9 cellular contexts compared by ENCODE assay signal in genomic region chr6:14857501-14857900, GRCh38.
DNase-seq lines count a peak whose midpoint lies in the region; ATAC-seq, FAIRE-seq and TF ChIP-seq lines count a peak whose summit lies in the region.
"Had no signal": no experiment of that assay in that cellular context is flagged by ENCODE, and none has a peak within 500 bp of the region (broad histone marks: within the 10 kb centered on the region; RNA-seq: fewer than 3 reads in every experiment).

No MANE protein-coding gene starts in this region.

- no peak for TF ChIP-seq POLR2A in GM12878 (IDR thresholded peaks at IDR 0.05; ENCODE audit: low read depth, low read length)

- intact Hi-C loops in CD8-positive, alpha-beta T cell (cut with DNase I, micrococcal nuclease): loop anchor here in 1 of 2 experiments (1.0 to 5.0 kb wide), 2 partner anchors 389 to 645 kb away; partner anchors contain the start of gene JARID2
- intact Hi-C loops in GM12878 (cut with micrococcal nuclease; ENCODE audit: unreplicated experiment): no loop called here

- peak; percentile 98 for ATAC-seq in CD8-positive, alpha-beta T cell
- ATAC-seq in GM12878: peak; percentile 78

- no peak for TF ChIP-seq EP300 in GM12878 (IDR thresholded peaks at IDR 0.05; ENCODE audit: borderline replicate concordance in 1 of 2, control insufficient read depth in 1 of 2, low read depth in 2 of 2, low read length in 2 of 2)

- in situ Hi-C loops in GM12878 (cut with MboI): no loop called here

- no peak for TF ChIP-seq RAD21 in GM12878 (IDR thresholded peaks at IDR 0.05; ENCODE audit: insufficient read depth, low read depth, low read length)

- POLR2A ChIA-PET in CD8-positive, alpha-beta T cell (lab: Charles Lee): no interaction called here
- POLR2A ChIA-PET in activated CD4-positive, alpha-beta T cell treated with anti-CD3 and anti-CD28 coated beads, Interleukin-2, amount 10 ng/mL, durations not matched to agents 7 days and 5 days (lab: Charles Lee): no interaction called here
- POLR2A ChIA-PET in GM12878 (lab: Charles Lee): no interaction called here

- RAD21 ChIA-PET in GM12878 (lab: Charles Lee; ENCODE audit: unreplicated experiment): interaction anchor here (0.6 kb wide), 1 partner anchor 485 kb away, joined by 3 read pairs; no protein-coding TSS in a partner anchor

- H3K4me3 ChIP-seq in CD8-positive, alpha-beta T cell (ENCODE audit: low read depth, low read length): peak overlapping the region; percentile 51
- H3K4me3 ChIP-seq in GM12878: no peak overlapping the region

- WGBS in GM12878 (ENCODE audit: insufficient coverage, insufficient replicate concordance, low lambda C conversion rate, missing lambda C conversion rate): 16% methylated on average over 16 of the region's 16 CpGs

- peaks cover 26% of the 10 kb centered on the region for H3K4me1 ChIP-seq in CD8-positive, alpha-beta T cell (ENCODE audit: insufficient read depth, low read length)
- H3K4me1 ChIP-seq in GM12878 (ENCODE audit: control insufficient read depth, insufficient read depth, low read length): peaks cover 3% of the 10 kb centered on the region; the same call in 1 of the 2 replicates
- H3K4me1 ChIP-seq: BE2C had no signal

- H3K27ac Mint-ChIP-seq in CD8-positive, alpha-beta T cell: peak overlapping the region; percentile 96
- H3K27ac Mint-ChIP-seq in activated CD4-positive, alpha-beta T cell treated with anti-CD3 and anti-CD28 coated beads, Interleukin-2, amount 10 ng/mL, durations not matched to agents 7 days and 5 days: peak overlapping the region; percentile 48

- peak overlapping the region; percentile 68 for H3K27ac ChIP-seq in CD8-positive, alpha-beta T cell (ENCODE audit: low read depth, low read length)
- no peak overlapping the region for H3K27ac ChIP-seq in GM12878 (ENCODE audit: control insufficient read depth, insufficient read depth)

- no peaks in the 10 kb centered on the region for H4K20me1 ChIP-seq in GM12878 (ENCODE audit: control insufficient read depth, insufficient read depth)

- no peaks in the 10 kb centered on the region for H3K9me3 ChIP-seq in CD8-positive, alpha-beta T cell (ENCODE audit: low read length)
- H3K9me3 ChIP-seq in GM12878 (replicated peaks; ENCODE audit: control insufficient read depth, insufficient read depth, low read length): no peaks in the 10 kb centered on the region
- H3K9me3 ChIP-seq: BE2C had no signal

- no peak for TF ChIP-seq CTCF in CD8-positive, alpha-beta T cell (IDR thresholded peaks at IDR 0.05)
- TF ChIP-seq CTCF in GM12878 (IDR thresholded peaks at IDR 0.05 in 2 of 3, conservative IDR thresholded peaks at IDR 0.05 in 1 of 3; ENCODE audit: control insufficient read depth in 2 of 3, extremely low read depth in 1 of 3, insufficient read depth in 1 of 3, low read depth in 3 of 3, low read length in 3 of 3): no peak
- no peak for TF ChIP-seq CTCF in D721Med (IDR thresholded peaks at IDR 0.05; ENCODE audit: insufficient read depth, missing control alignments)

- H3K9ac ChIP-seq in GM12878 (ENCODE audit: control insufficient read depth, insufficient read depth, low read length): no peak overlapping the region

- DNase-seq in CD8-positive, alpha-beta T cell: peak; percentile 62 to 95 (median 77)
- peak; percentile 34 for DNase-seq in activated CD4-positive, alpha-beta T cell treated with anti-CD3 and anti-CD28 coated beads, Interleukin-2, amount 10 ng/mL, durations not matched to agents 7 days and 5 days
- DNase-seq in GM12878 (ENCODE audit: low read depth, low spot score) (no peak), GM03348 (ENCODE audit: low spot score) (no peak), D721Med (ENCODE audit: insufficient read length, low spot score) (no peak), dermis blood vessel endothelial cell (no peak), superior temporal gyrus (ENCODE audit: extremely low spot score) (no peak)
- DNase-seq in stimulated activated CD4-positive, alpha-beta T cell treated with anti-CD3 and anti-CD28 coated beads, Interleukin-2, amount 100 ng/mL, for 4 hours (ENCODE audit: low read depth): peak; percentile 89
- DNase-seq: BE2C had no signal

- peak overlapping the region; percentile 15; the same call in 1 of the 2 replicates for H3K4me2 ChIP-seq in GM12878 (ENCODE audit: control insufficient read depth, insufficient read depth)

- peak overlapping the region; percentile 81 for H3K4me3 Mint-ChIP-seq in CD8-positive, alpha-beta T cell
- peak overlapping the region; percentile 18 for H3K4me3 Mint-ChIP-seq in activated CD4-positive, alpha-beta T cell treated with anti-CD3 and anti-CD28 coated beads, Interleukin-2, amount 10 ng/mL, durations not matched to agents 7 days and 5 days

- BruUV-seq in GM12878 (replicated peaks; lab: Mats Ljungman, UMichigan): no TSS peak

- no peaks in the 10 kb centered on the region for H3K27me3 Mint-ChIP-seq in CD8-positive, alpha-beta T cell (ENCODE audit: low read depth)
- H3K27me3 Mint-ChIP-seq in activated CD4-positive, alpha-beta T cell treated with anti-CD3 and anti-CD28 coated beads, Interleukin-2, amount 10 ng/mL, durations not matched to agents 7 days and 5 days: no peaks in the 10 kb centered on the region

- H3K27me3 ChIP-seq in CD8-positive, alpha-beta T cell (ENCODE audit: insufficient read depth, low read length): no peaks in the 10 kb centered on the region
- no peaks in the 10 kb centered on the region for H3K27me3 ChIP-seq in GM12878 (replicated peaks in 1 of 2; ENCODE audit: control insufficient read depth in 2 of 2, insufficient read depth in 2 of 2, low read length in 1 of 2)
- H3K27me3 ChIP-seq: BE2C had no signal

- H2AFZ ChIP-seq in GM12878 (ENCODE audit: control insufficient read depth, low read depth, low read length): no peak overlapping the region; the same call in 1 of the 2 replicates

- H3K36me3 Mint-ChIP-seq in CD8-positive, alpha-beta T cell: no peaks in the 10 kb centered on the region
- no peaks in the 10 kb centered on the region for H3K36me3 Mint-ChIP-seq in activated CD4-positive, alpha-beta T cell treated with anti-CD3 and anti-CD28 coated beads, Interleukin-2, amount 10 ng/mL, durations not matched to agents 7 days and 5 days (ENCODE audit: low read depth)

- H3K4me1 Mint-ChIP-seq in CD8-positive, alpha-beta T cell (ENCODE audit: low read depth): peaks cover 29% of the 10 kb centered on the region
- peaks cover 23% of the 10 kb centered on the region for H3K4me1 Mint-ChIP-seq in activated CD4-positive, alpha-beta T cell treated with anti-CD3 and anti-CD28 coated beads, Interleukin-2, amount 10 ng/mL, durations not matched to agents 7 days and 5 days

- CTCF ChIA-PET in CD8-positive, alpha-beta T cell (lab: Charles Lee): interaction anchor here (1.4 kb wide), 1 partner anchor 17 kb away, joined by 4 read pairs; no protein-coding TSS in a partner anchor
- CTCF ChIA-PET in activated CD4-positive, alpha-beta T cell treated with anti-CD3 and anti-CD28 coated beads, Interleukin-2, amount 10 ng/mL, durations not matched to agents 7 days and 5 days (lab: Charles Lee): interaction anchor here (0.9 kb wide), 1 partner anchor 10 kb away, joined by 3 read pairs; no protein-coding TSS in a partner anchor
- CTCF ChIA-PET in GM12878 (lab: Yijun Ruan, JAX): interaction anchor here (0.9 kb wide), 1 partner anchor 24 kb away, joined by 4 read pairs; no protein-coding TSS in a partner anchor

- no peaks in the 10 kb centered on the region for H3K9me3 Mint-ChIP-seq in CD8-positive, alpha-beta T cell
- H3K9me3 Mint-ChIP-seq in activated CD4-positive, alpha-beta T cell treated with anti-CD3 and anti-CD28 coated beads, Interleukin-2, amount 10 ng/mL, durations not matched to agents 7 days and 5 days: no peaks in the 10 kb centered on the region

- H3K36me3 ChIP-seq in CD8-positive, alpha-beta T cell (ENCODE audit: insufficient read depth, low read length): no peaks in the 10 kb centered on the region
- H3K36me3 ChIP-seq in GM12878 (ENCODE audit: control insufficient read depth in 2 of 2, insufficient read depth in 2 of 2, low read length in 1 of 2): no peaks in the 10 kb centered on the region
- H3K36me3 ChIP-seq: BE2C had no signal

- H3K79me2 ChIP-seq in GM12878 (ENCODE audit: control insufficient read depth, insufficient read depth, low read length): no peaks in the 10 kb centered on the region

- SMC1A ChIA-PET in GM12878 (lab: Charles Lee; ENCODE audit: uncharacterized antibody, unreplicated experiment): interaction anchor here (2.4 kb wide), 1 partner anchor 17 kb away, joined by 6 read pairs; no protein-coding TSS in a partner anchor

- FAIRE-seq in GM12878 (lab: Jason Lieb, UNC) (no peak), D721Med (lab: Jason Lieb, UNC) (no peak)

TF ChIP-seq in GM12878, 131 proteins besides CTCF, POLR2A, EP300 and RAD21 (continues in another document):
- TF ChIP-seq, protein P1, sequence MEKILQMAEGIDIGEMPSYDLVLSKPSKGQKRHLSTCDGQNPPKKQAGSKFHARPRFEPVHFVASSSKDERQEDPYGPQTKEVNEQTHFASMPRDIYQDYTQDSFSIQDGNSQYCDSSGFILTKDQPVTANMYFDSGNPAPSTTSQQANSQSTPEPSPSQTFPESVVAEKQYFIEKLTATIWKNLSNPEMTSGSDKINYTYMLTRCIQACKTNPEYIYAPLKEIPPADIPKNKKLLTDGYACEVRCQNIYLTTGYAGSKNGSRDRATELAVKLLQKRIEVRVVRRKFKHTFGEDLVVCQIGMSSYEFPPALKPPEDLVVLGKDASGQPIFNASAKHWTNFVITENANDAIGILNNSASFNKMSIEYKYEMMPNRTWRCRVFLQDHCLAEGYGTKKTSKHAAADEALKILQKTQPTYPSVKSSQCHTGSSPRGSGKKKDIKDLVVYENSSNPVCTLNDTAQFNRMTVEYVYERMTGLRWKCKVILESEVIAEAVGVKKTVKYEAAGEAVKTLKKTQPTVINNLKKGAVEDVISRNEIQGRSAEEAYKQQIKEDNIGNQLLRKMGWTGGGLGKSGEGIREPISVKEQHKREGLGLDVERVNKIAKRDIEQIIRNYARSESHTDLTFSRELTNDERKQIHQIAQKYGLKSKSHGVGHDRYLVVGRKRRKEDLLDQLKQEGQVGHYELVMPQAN (conservative IDR thresholded peaks at IDR 0.05): no peak

Comparison
In these comparisons a context has a peak if more than half of its experiments do, and no peak if none do; other contexts are left out.
1. DNase-seq: peak in CD8-positive, alpha-beta T cell (7 of 7), activated CD4-positive, alpha-beta T cell treated with anti-CD3 and anti-CD28 coated beads, Interleukin-2, amount 10 ng/mL, durations not matched to agents 7 days and 5 days (single experiment) and stimulated activated CD4-positive, alpha-beta T cell treated with anti-CD3 and anti-CD28 coated beads, Interleukin-2, amount 100 ng/mL, for 4 hours (single experiment); none in GM12878 (single experiment), GM03348 (single experiment), D721Med (single experiment), dermis blood vessel endothelial cell (single experiment) and superior temporal gyrus (single experiment).